Comparison of ENCODE assay signal across 11 cellular contexts in the genomic region with DNA sequence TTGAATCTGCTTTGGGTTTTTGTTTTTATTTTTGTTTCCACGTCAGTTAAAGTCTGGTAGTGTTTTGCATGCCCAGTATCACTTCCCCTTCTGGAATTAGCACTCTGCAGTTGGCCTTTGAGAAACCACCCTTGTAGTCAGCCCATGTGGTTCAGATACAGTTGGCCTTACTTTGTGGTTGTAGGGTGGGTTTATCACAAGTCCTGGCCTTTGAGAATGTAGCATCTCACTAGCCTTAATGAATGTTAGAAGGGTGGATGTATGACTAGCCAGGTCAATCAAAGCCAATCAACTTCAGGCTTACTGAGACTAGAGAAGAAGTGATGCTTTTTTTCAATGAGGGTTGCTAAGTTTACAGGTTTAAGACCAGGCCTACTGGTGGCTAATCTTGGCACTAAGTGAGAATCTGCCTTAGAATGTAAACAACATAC.
A peak's percentile ranks its signal among the peaks of the same experiment; 100 is the strongest.
DNase-seq lines count a peak whose midpoint lies in the region; ATAC-seq, FAIRE-seq and TF ChIP-seq lines count a peak whose summit lies in the region.
"Had no signal": no experiment of that assay in that cellular context is flagged by ENCODE, and none has a peak within 500 bp of the region (broad histone marks: within the 10 kb centered on the region; RNA-seq: fewer than 3 reads in every experiment).

No MANE protein-coding gene starts in this region.

- no peaks in the 10 kb centered on the region for H3K27me3 ChIP-seq in OCI-LY3 (ENCODE audit: low read depth, low read length)

- H3K4me3 ChIP-seq in OCI-LY3 (ENCODE audit: low read length) = no peak overlapping the region

- H3K79me2 ChIP-seq in OCI-LY3 (ENCODE audit: low read length) = no peaks in the 10 kb centered on the region

- DNase-seq in Ammon's horn (ENCODE audit: low spot score) (peak; percentile 43), GM19239 (ENCODE audit: insufficient read length, low spot score) (peak; percentile 40), C1 segment of cervical spinal cord (lab: John Stamatoyannopoulos, UW) (no peak), kidney glomerular epithelial cell (lab: John Stamatoyannopoulos, UW) (no peak), retina (no peak), nucleus accumbens (lab: John Stamatoyannopoulos, UW) (no peak)
- DNase-seq: caudate nucleus; stimulated activated CD4-positive, alpha-beta T cell treated with anti-CD3 and anti-CD28 coated beads, Interleukin-2, amount 100 ng/mL, for 48 hours had no signal

- TF ChIP-seq CTCF in OCI-LY3 (IDR thresholded peaks at IDR 0.05; ENCODE audit: low read depth, low read length) = no peak

- H3K9me3 ChIP-seq in OCI-LY3 (ENCODE audit: insufficient read depth, low read length) = peaks cover 4% of the 10 kb centered on the region; the same call in 1 of the 2 replicates

- peak; percentile 99 for FAIRE-seq in GM19239 (lab: Jason Lieb, UNC)
- FAIRE-seq: islet of Langerhans had no signal

- H3K4me1 ChIP-seq in OCI-LY3 (ENCODE audit: low read length) = peaks cover 26% of the 10 kb centered on the region

- H3K27ac ChIP-seq in OCI-LY3 (ENCODE audit: low read length) = peak overlapping the region; percentile 69

- no peaks in the 10 kb centered on the region for H4K20me1 ChIP-seq in OCI-LY3 (ENCODE audit: insufficient read depth, low read length)

- ATAC-seq in HG02981 (IDR thresholded peaks at IDR 0.05; ENCODE audit: unreplicated experiment) = peak; percentile 98

- peak overlapping the region; percentile 49 for H3K4me2 ChIP-seq in OCI-LY3 (ENCODE audit: low read length)

- no peak overlapping the region for H3K9ac ChIP-seq in OCI-LY3 (ENCODE audit: low read length)

- no peak overlapping the region for H2AFZ ChIP-seq in OCI-LY3 (ENCODE audit: low read depth, low read length)

- H3K36me3 ChIP-seq in OCI-LY3 (replicated peaks; ENCODE audit: low read depth, low read length) = peaks cover 38% of the 10 kb centered on the region

Comparison
In these comparisons a context has a peak if more than half of its experiments do, and no peak if none do; other contexts are left out.
1. DNase-seq: peak in Ammon's horn (single experiment) and GM19239 (single experiment); none in C1 segment of cervical spinal cord (0 of 14), kidney glomerular epithelial cell (single experiment), retina (single experiment) and nucleus accumbens (0 of 56).